ENCODE assay signal across 8 cellular contexts in genomic region chr19:34359954-34360315, GRCh38. TPM values are rescaled to one million over a fixed set of nuclear protein-coding genes. Genes with fewer than 3 reads are reported as not detected.
A peak's percentile ranks its signal among the peaks of the same experiment; 100 is the strongest.
DNase-seq lines count a peak whose midpoint lies in the region; ATAC-seq and TF ChIP-seq lines count a peak whose summit lies in the region.

No MANE protein-coding gene starts in this region.

- H3K27me3 Mint-ChIP-seq in stimulated activated naive CD8-positive, alpha-beta T cell treated with anti-CD3 and anti-CD28 coated beads, Interleukin-15, Interleukin-2, amounts not matched to agents 100 ng/mL and 50 ng/mL, for 24 hours: no peaks in the 10 kb centered on the region
- H3K27me3 Mint-ChIP-seq in brain: peaks cover 8% of the 10 kb centered on the region

- in situ Hi-C loops in brain microvascular endothelial cell (cut with HindIII; ENCODE audit: low pct_ligation_motif_present, low sequenced_read_pairs) (no loop called here), G401 (cut with HindIII; ENCODE audit: low sequenced_read_pairs) (no loop called here)

- peaks cover 10 to 14% of the 10 kb centered on the region in 2 donors for H3K4me1 ChIP-seq in mucosa of rectum (ENCODE audit: control insufficient read depth in 2 of 2, insufficient read depth in 2 of 2, low read length in 2 of 2)

- peak overlapping the region; percentile 68 to 74 for H3K9ac ChIP-seq in mucosa of rectum (ENCODE audit: low read depth in 1 of 2, low read length in 2 of 2)

- no peaks in the 10 kb centered on the region for H3K9me3 Mint-ChIP-seq in stimulated activated naive CD8-positive, alpha-beta T cell treated with anti-CD3 and anti-CD28 coated beads, Interleukin-15, Interleukin-2, amounts not matched to agents 100 ng/mL and 50 ng/mL, for 24 hours
- H3K9me3 Mint-ChIP-seq in brain: peaks cover 0 to 5% (median 2%) of the 10 kb centered on the region in 5 experiments

- peak overlapping the region; percentile 95 for H3K27ac Mint-ChIP-seq in stimulated activated naive CD8-positive, alpha-beta T cell treated with anti-CD3 and anti-CD28 coated beads, Interleukin-15, Interleukin-2, amounts not matched to agents 100 ng/mL and 50 ng/mL, for 24 hours
- peak overlapping the region; percentile 95 to 99 (median 98) for H3K27ac Mint-ChIP-seq in brain

- DNase-seq in stimulated activated naive CD8-positive, alpha-beta T cell treated with anti-CD3 and anti-CD28 coated beads, Interleukin-15, Interleukin-2, amounts not matched to agents 100 U/mL and 50 U/mL, for 24 hours: no peak
- no peak for DNase-seq in medulla oblongata (ENCODE audit: extremely low spot score)
- DNase-seq in brain microvascular endothelial cell: no peak
- DNase-seq in G401 (ENCODE audit: low spot score): no peak
- DNase-seq in activated CD4-positive, alpha-beta T cell treated with anti-CD3 and anti-CD28 coated beads, Interleukin-2, amount 50 U/mL, for 4 hours: no peak

- peaks cover 40% of the 10 kb centered on the region for H3K4me1 Mint-ChIP-seq in stimulated activated naive CD8-positive, alpha-beta T cell treated with anti-CD3 and anti-CD28 coated beads, Interleukin-15, Interleukin-2, amounts not matched to agents 100 ng/mL and 50 ng/mL, for 24 hours (ENCODE audit: low read depth)
- H3K4me1 Mint-ChIP-seq in brain: peaks cover 57% of the 10 kb centered on the region

- H3K4me3 Mint-ChIP-seq in stimulated activated naive CD8-positive, alpha-beta T cell treated with anti-CD3 and anti-CD28 coated beads, Interleukin-15, Interleukin-2, amounts not matched to agents 100 ng/mL and 50 ng/mL, for 24 hours: peak overlapping the region; percentile 83
- H3K4me3 Mint-ChIP-seq in brain: peak overlapping the region; percentile 81 to 89 (median 85)

- TF ChIP-seq CTCF in brain (conservative IDR thresholded peaks at IDR 0.05) (no peak), brain microvascular endothelial cell (IDR thresholded peaks at IDR 0.05; ENCODE audit: low read depth, low read length, missing control alignments) (no peak)

- no peaks in the 10 kb centered on the region for H3K27me3 ChIP-seq in mucosa of rectum (ENCODE audit: control insufficient read depth in 2 of 2, insufficient read depth in 2 of 2, low read length in 2 of 2)
- no peaks in the 10 kb centered on the region for H3K27me3 ChIP-seq in brain microvascular endothelial cell (replicated peaks)

- H3K36me3 ChIP-seq in mucosa of rectum (ENCODE audit: control insufficient read depth in 2 of 2, insufficient read depth in 2 of 2, low read length in 2 of 2) (peaks cover 6 to 8% of the 10 kb centered on the region in 2 donors), brain microvascular endothelial cell (replicated peaks) (peaks cover 2% of the 10 kb centered on the region)

- peak overlapping the region; percentile 73 to 85 for H3K27ac ChIP-seq in mucosa of rectum (ENCODE audit: low read depth in 2 of 2, low read length in 2 of 2)
- no peak overlapping the region for H3K27ac ChIP-seq in brain microvascular endothelial cell

- no peak for ATAC-seq in stimulated activated naive CD8-positive, alpha-beta T cell treated with anti-CD3 and anti-CD28 coated beads, Interleukin-15, Interleukin-2, amounts not matched to agents 100 U/mL and 50 U/mL, for 24 hours

- H3K36me3 Mint-ChIP-seq in stimulated activated naive CD8-positive, alpha-beta T cell treated with anti-CD3 and anti-CD28 coated beads, Interleukin-15, Interleukin-2, amounts not matched to agents 100 ng/mL and 50 ng/mL, for 24 hours (ENCODE audit: low read depth): peaks cover 3% of the 10 kb centered on the region
- peaks cover 20% of the 10 kb centered on the region for H3K36me3 Mint-ChIP-seq in brain

- H3K9me3 ChIP-seq in mucosa of rectum (ENCODE audit: control insufficient read depth in 2 of 2, low read length in 2 of 2): no peaks in the 10 kb centered on the region

- peak overlapping the region; percentile 67 to 81 for H3K4me3 ChIP-seq in mucosa of rectum (ENCODE audit: low read length in 2 of 2)
- no peak overlapping the region for H3K4me3 ChIP-seq in brain microvascular endothelial cell (ENCODE audit: low read depth, low read length)

RNA-seq across cellular contexts. Expression of gene GPI, which starts 5.1 kb away (rescaled TPM):
- polyA plus RNA-seq in brain (ENCODE audit: insufficient read depth, low read depth, low replicate concordance): 326 TPM
- total RNA-seq in G401 (2014; rRNA removed; shearing (Covaris generic)): 216 TPM in 2 replicates

RNA-seq across cellular contexts. Expression of gene PDCD2L, which starts 44.3 kb away (rescaled TPM):
- 20.0 TPM for polyA plus RNA-seq in brain (ENCODE audit: insufficient read depth, low read depth, low replicate concordance)
- 33.5 and 40.5 TPM in 2 replicates for total RNA-seq in G401 (2014; rRNA removed; shearing (Covaris generic))
